In genomic region chr14:91328313-91329050, GRCh38 we compare ENCODE assay signal across 19 cellular contexts.
DNase-seq lines count a peak whose midpoint lies in the region; ATAC-seq and TF ChIP-seq lines count a peak whose summit lies in the region.
"Had no signal": no experiment of that assay in that cellular context is flagged by ENCODE, and none has a peak within 500 bp of the region (broad histone marks: within the 10 kb centered on the region; RNA-seq: fewer than 3 reads in every experiment).

No MANE protein-coding gene starts in this region.

- no peaks in the 10 kb centered on the region for H3K9me3 ChIP-seq in testis
- H3K9me3 ChIP-seq: Peyer's patch, right atrium auricular region had no signal

- peaks cover 31% of the 10 kb centered on the region for H3K36me3 Mint-ChIP-seq in activated naive CD4-positive, alpha-beta T cell treated with anti-CD3 and anti-CD28 coated beads for 36 hours (ENCODE audit: low read depth)
- H3K36me3 Mint-ChIP-seq in WTC11: peaks cover 17% of the 10 kb centered on the region
- H3K36me3 Mint-ChIP-seq in effector memory CD8-positive, alpha-beta T cell (ENCODE audit: insufficient read depth): peaks cover 81% of the 10 kb centered on the region
- H3K36me3 Mint-ChIP-seq in stimulated activated memory B cell treated with anti-CD40 and anti-IgM and Interleukin-4, amounts not matched to agents 10 μg/mL and 1 μg/mL and 100 μg/mL, for 72 hours: peaks cover 60% of the 10 kb centered on the region

- peaks cover 26% of the 10 kb centered on the region for H3K4me1 ChIP-seq in testis

- H3K27ac Mint-ChIP-seq in activated naive CD4-positive, alpha-beta T cell treated with anti-CD3 and anti-CD28 coated beads for 36 hours: peak overlapping the region; percentile 10
- H3K27ac Mint-ChIP-seq in WTC11: peak overlapping the region; percentile 75; the same call in 1 of the 2 replicates
- H3K27ac Mint-ChIP-seq in effector memory CD8-positive, alpha-beta T cell: peak overlapping the region; percentile 98
- H3K27ac Mint-ChIP-seq in stimulated activated memory B cell treated with anti-CD40 and anti-IgM and Interleukin-4, amounts not matched to agents 10 μg/mL and 1 μg/mL and 100 μg/mL, for 72 hours: peak overlapping the region; percentile 99

- CTCF ChIA-PET in activated naive CD4-positive, alpha-beta T cell treated with anti-CD3 and anti-CD28 coated beads for 36 hours (lab: Charles Lee): no interaction called here
- CTCF ChIA-PET in WTC11 (lab: Charles Lee): interaction anchor here (3.4 kb wide), 1 partner anchor 26 kb away, joined by 12 read pairs; no protein-coding TSS in a partner anchor

- intact Hi-C loops in activated naive CD4-positive, alpha-beta T cell treated with anti-CD3 and anti-CD28 coated beads for 36 hours (cut with micrococcal nuclease): no loop called here
- intact Hi-C loops in testis (cut with DNase I; ENCODE audit: low total_unique reads): no loop called here

- POLR2A ChIA-PET in WTC11 (lab: Charles Lee): no interaction called here

- no peaks in the 10 kb centered on the region for H3K9me3 Mint-ChIP-seq in activated naive CD4-positive, alpha-beta T cell treated with anti-CD3 and anti-CD28 coated beads for 36 hours
- H3K9me3 Mint-ChIP-seq in WTC11: no peaks in the 10 kb centered on the region
- H3K9me3 Mint-ChIP-seq in effector memory CD8-positive, alpha-beta T cell: no peaks in the 10 kb centered on the region
- H3K9me3 Mint-ChIP-seq in stimulated activated memory B cell treated with anti-CD40 and anti-IgM and Interleukin-4, amounts not matched to agents 10 μg/mL and 1 μg/mL and 100 μg/mL, for 72 hours: no peaks in the 10 kb centered on the region

- no peak overlapping the region for H3K4me3 ChIP-seq in testis
- H3K4me3 ChIP-seq: Peyer's patch, right atrium auricular region had no signal

- no peak for TF ChIP-seq POLR2A in testis (IDR thresholded peaks at IDR 0.05)

- H3K27me3 Mint-ChIP-seq in activated naive CD4-positive, alpha-beta T cell treated with anti-CD3 and anti-CD28 coated beads for 36 hours (ENCODE audit: low read depth): no peaks in the 10 kb centered on the region
- no peaks in the 10 kb centered on the region for H3K27me3 Mint-ChIP-seq in WTC11 (ENCODE audit: low read depth)
- H3K27me3 Mint-ChIP-seq in effector memory CD8-positive, alpha-beta T cell: no peaks in the 10 kb centered on the region
- H3K27me3 Mint-ChIP-seq in stimulated activated memory B cell treated with anti-CD40 and anti-IgM and Interleukin-4, amounts not matched to agents 10 μg/mL and 1 μg/mL and 100 μg/mL, for 72 hours: no peaks in the 10 kb centered on the region

- no peak for ATAC-seq in WTC11
- no peak for ATAC-seq in effector memory CD8-positive, alpha-beta T cell (replicated peaks)
- no peak for ATAC-seq in stimulated activated memory B cell treated with anti-CD40 and anti-IgM and Interleukin-4, amounts not matched to agents 10 μg/mL and 1 μg/mL and 100 μg/mL, for 72 hours

- H3K27ac ChIP-seq in testis: no peak overlapping the region
- H3K27ac ChIP-seq: Peyer's patch, right atrium auricular region, VCaP had no signal

- WGBS in testis, 2 donors: 83 to 86% methylated on average over 14 to 27 of the region's 27 CpGs

- TF ChIP-seq CTCF in WTC11 (IDR thresholded peaks at IDR 0.05): no peak
- TF ChIP-seq CTCF in testis (IDR thresholded peaks at IDR 0.05): no peak

- no peak overlapping the region for H3K4me3 Mint-ChIP-seq in activated naive CD4-positive, alpha-beta T cell treated with anti-CD3 and anti-CD28 coated beads for 36 hours
- H3K4me3 Mint-ChIP-seq in WTC11: no peak overlapping the region
- no peak overlapping the region for H3K4me3 Mint-ChIP-seq in effector memory CD8-positive, alpha-beta T cell
- no peak overlapping the region for H3K4me3 Mint-ChIP-seq in stimulated activated memory B cell treated with anti-CD40 and anti-IgM and Interleukin-4, amounts not matched to agents 10 μg/mL and 1 μg/mL and 100 μg/mL, for 72 hours

- H3K36me3 ChIP-seq in testis (ENCODE audit: low read depth, missing control alignments): no peaks in the 10 kb centered on the region
- H3K36me3 ChIP-seq: right atrium auricular region had no signal

- H3K27me3 ChIP-seq in testis: no peaks in the 10 kb centered on the region
- H3K27me3 ChIP-seq: Peyer's patch, right atrium auricular region had no signal

- H3K4me1 Mint-ChIP-seq in activated naive CD4-positive, alpha-beta T cell treated with anti-CD3 and anti-CD28 coated beads for 36 hours (ENCODE audit: low read depth): peaks cover 95% of the 10 kb centered on the region
- peaks cover 9% of the 10 kb centered on the region for H3K4me1 Mint-ChIP-seq in WTC11
- H3K4me1 Mint-ChIP-seq in effector memory CD8-positive, alpha-beta T cell (ENCODE audit: low read depth in 2 of 2): peaks cover 70 to 80% of the 10 kb centered on the region in 2 donors
- H3K4me1 Mint-ChIP-seq in stimulated activated memory B cell treated with anti-CD40 and anti-IgM and Interleukin-4, amounts not matched to agents 10 μg/mL and 1 μg/mL and 100 μg/mL, for 72 hours: peaks cover 69% of the 10 kb centered on the region

- no peak for DNase-seq in activated naive CD4-positive, alpha-beta T cell treated with anti-CD3 and anti-CD28 coated beads for 36 hours
- DNase-seq in activated naive CD4-positive, alpha-beta T cell (lab: John Stamatoyannopoulos, UW): no peak
- no peak for DNase-seq in WTC11 (ENCODE audit: low spot score)
- DNase-seq in effector memory CD8-positive, alpha-beta T cell: no peak
- no peak for DNase-seq in hypothalamus (lab: John Stamatoyannopoulos, UW)
- no peak for DNase-seq in NCI-H1048 (lab: John Stamatoyannopoulos, UW)
- no peak for DNase-seq in testis
- DNase-seq: ACHN, EL, HCEC 1CT, KBM-7, mesendoderm, NCI-H1092 treated with DMSO at 0.1 percent for 48 hours, NCI-H748 treated with DMSO at 0.1 percent for 48 hours, occipital lobe, Peyer's patch had no signal

TF ChIP-seq in WTC11, 78 proteins besides CTCF, POLR2A, EP300 and RAD21 (continues in another document):
- TF ChIP-seq, protein P1, sequence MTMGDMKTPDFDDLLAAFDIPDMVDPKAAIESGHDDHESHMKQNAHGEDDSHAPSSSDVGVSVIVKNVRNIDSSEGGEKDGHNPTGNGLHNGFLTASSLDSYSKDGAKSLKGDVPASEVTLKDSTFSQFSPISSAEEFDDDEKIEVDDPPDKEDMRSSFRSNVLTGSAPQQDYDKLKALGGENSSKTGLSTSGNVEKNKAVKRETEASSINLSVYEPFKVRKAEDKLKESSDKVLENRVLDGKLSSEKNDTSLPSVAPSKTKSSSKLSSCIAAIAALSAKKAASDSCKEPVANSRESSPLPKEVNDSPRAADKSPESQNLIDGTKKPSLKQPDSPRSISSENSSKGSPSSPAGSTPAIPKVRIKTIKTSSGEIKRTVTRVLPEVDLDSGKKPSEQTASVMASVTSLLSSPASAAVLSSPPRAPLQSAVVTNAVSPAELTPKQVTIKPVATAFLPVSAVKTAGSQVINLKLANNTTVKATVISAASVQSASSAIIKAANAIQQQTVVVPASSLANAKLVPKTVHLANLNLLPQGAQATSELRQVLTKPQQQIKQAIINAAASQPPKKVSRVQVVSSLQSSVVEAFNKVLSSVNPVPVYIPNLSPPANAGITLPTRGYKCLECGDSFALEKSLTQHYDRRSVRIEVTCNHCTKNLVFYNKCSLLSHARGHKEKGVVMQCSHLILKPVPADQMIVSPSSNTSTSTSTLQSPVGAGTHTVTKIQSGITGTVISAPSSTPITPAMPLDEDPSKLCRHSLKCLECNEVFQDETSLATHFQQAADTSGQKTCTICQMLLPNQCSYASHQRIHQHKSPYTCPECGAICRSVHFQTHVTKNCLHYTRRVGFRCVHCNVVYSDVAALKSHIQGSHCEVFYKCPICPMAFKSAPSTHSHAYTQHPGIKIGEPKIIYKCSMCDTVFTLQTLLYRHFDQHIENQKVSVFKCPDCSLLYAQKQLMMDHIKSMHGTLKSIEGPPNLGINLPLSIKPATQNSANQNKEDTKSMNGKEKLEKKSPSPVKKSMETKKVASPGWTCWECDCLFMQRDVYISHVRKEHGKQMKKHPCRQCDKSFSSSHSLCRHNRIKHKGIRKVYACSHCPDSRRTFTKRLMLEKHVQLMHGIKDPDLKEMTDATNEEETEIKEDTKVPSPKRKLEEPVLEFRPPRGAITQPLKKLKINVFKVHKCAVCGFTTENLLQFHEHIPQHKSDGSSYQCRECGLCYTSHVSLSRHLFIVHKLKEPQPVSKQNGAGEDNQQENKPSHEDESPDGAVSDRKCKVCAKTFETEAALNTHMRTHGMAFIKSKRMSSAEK (CRISPR knock-in tag; IDR thresholded peaks at IDR 0.05; ENCODE audit: borderline replicate concordance): no peak
- TF ChIP-seq NR1H2 (CRISPR knock-in tag; IDR thresholded peaks at IDR 0.05): no peak
- TF ChIP-seq, protein P2, sequence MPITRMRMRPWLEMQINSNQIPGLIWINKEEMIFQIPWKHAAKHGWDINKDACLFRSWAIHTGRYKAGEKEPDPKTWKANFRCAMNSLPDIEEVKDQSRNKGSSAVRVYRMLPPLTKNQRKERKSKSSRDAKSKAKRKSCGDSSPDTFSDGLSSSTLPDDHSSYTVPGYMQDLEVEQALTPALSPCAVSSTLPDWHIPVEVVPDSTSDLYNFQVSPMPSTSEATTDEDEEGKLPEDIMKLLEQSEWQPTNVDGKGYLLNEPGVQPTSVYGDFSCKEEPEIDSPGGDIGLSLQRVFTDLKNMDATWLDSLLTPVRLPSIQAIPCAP (CRISPR knock-in tag; IDR thresholded peaks at IDR 0.05): no peak
- no peak for TF ChIP-seq ATF6 (CRISPR knock-in tag; IDR thresholded peaks at IDR 0.05)
- TF ChIP-seq MLX (CRISPR knock-in tag; IDR thresholded peaks at IDR 0.05): no peak
- TF ChIP-seq NR3C1 (CRISPR knock-in tag; conservative IDR thresholded peaks at IDR 0.05; ENCODE audit: low read depth): no peak

Comparison
In these comparisons a context has a peak if more than half of its experiments do, and no peak if none do; other contexts are left out.
1. H3K27ac Mint-ChIP-seq: peak in every context shown above with its lines; median percentile 99 in stimulated activated memory B cell treated with anti-CD40 and anti-IgM and Interleukin-4, amounts not matched to agents 10 μg/mL and 1 μg/mL and 100 μg/mL, for 72 hours; 98 in effector memory CD8-positive, alpha-beta T cell; 75 in WTC11; 10 in activated naive CD4-positive, alpha-beta T cell treated with anti-CD3 and anti-CD28 coated beads for 36 hours.